ENCODE assay signal across 29 cellular contexts in the genomic region with DNA sequence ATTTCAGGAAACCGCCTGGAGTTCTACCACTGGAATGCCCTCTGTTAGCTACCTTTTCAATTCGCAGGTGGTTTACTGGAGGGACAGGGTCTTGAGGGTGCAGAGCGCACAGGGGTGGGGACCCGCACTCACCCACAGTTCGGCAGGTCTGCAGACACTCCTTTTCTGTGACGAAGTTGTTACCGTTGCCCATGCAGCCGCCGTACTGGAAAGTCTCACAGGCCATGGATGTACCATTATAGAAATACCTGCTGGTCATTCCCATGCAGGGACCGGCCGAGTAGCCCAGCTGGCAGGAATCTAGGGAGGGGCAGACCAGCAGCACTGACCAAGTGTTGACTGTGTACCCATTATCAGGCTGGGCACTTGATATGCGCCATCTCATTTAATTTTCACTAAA. TPM values are rescaled to one million over a fixed set of nuclear protein-coding genes. Genes with fewer than 3 reads are reported as not detected.
"Had no signal": no experiment of that assay in that cellular context is flagged by ENCODE, and none has a peak within 500 bp of the region (broad histone marks: within the 10 kb centered on the region; RNA-seq: fewer than 3 reads in every experiment).

No MANE protein-coding gene starts in this region.

- ATAC-seq: esophagus mucosa; left cardiac atrium; natural killer cell treated with Interleukin-12 subunit alpha and Interleukin-12 subunit beta and Interleukin-15 and Interleukin-18, amount 100 ng/mL, for 72 hours had no signal

- H3K4me2 ChIP-seq: neural progenitor cell had no signal

- H3K27me3 ChIP-seq: neural progenitor cell, pancreas, stomach, uterus had no signal

- H3K9ac ChIP-seq: neural progenitor cell had no signal

- H3K9me3 ChIP-seq: left ventricle myocardium inferior, lower lobe of right lung, pancreas, prostate gland, stomach, uterus had no signal

- H3K27ac ChIP-seq: heart right ventricle, left ventricle myocardium inferior, lower lobe of right lung, neural progenitor cell, pancreas, prostate gland, stomach, uterus had no signal

- H3K36me3 ChIP-seq: heart right ventricle, left ventricle myocardium inferior, neural progenitor cell, pancreas, prostate gland, uterus had no signal

- H3K4me3 ChIP-seq: coronary artery, heart right ventricle, left ventricle myocardium inferior, lower lobe of right lung, neural progenitor cell, pancreas, prostate gland, stomach, uterus had no signal

- DNase-seq: effector CD4-positive, alpha-beta T cell; heart right ventricle; immature natural killer cell; kidney; left cardiac atrium; left ventricle myocardium inferior; lower lobe of right lung; midbrain; nucleus accumbens; pancreas; retina; stimulated activated CD4-positive, alpha-beta T cell treated with anti-CD3 and anti-CD28 coated beads, Interleukin-2, amount 100 ng/mL, for 24 hours; stimulated activated CD4-positive, alpha-beta T cell treated with anti-CD3 and anti-CD28 coated beads, Interleukin-4, amount 100 ng/mL, for 4 hours; stimulated activated naive CD4-positive, alpha-beta T cell; stomach; substantia nigra; trophoblast cell; uterus had no signal

- H3K4me1 ChIP-seq: lower lobe of right lung, neural progenitor cell, pancreas, prostate gland, uterus had no signal

RNA-seq across cellular contexts. Expression of a gene that starts 16.8 kb away (rescaled TPM):
- total RNA-seq: cerebellum; dermis microvascular lymphatic vessel endothelial cell; glomerular endothelial cell; heart right ventricle; left ventricle myocardium inferior; natural killer cell treated with Interleukin-12 subunit alpha and Interleukin-12 subunit beta and Interleukin-15 and Interleukin-18, amount 100 ng/mL, for 72 hours; sciatic nerve had no signal
- polyA plus RNA-seq: immature natural killer cell had no signal

RNA-seq across cellular contexts. Expression of a gene that starts 37.8 kb away (rescaled TPM):
- total RNA-seq: dermis microvascular lymphatic vessel endothelial cell; fibroblast of lung; left ventricle myocardium inferior; natural killer cell treated with Interleukin-12 subunit alpha and Interleukin-12 subunit beta and Interleukin-15 and Interleukin-18, amount 100 ng/mL, for 72 hours; skeletal muscle tissue had no signal
- polyA plus RNA-seq: fibroblast of lung, heart right ventricle, immature natural killer cell had no signal
